In genomic region chr12:130916251-130916911, GRCh38 we compare ENCODE assay signal across 9 cellular contexts. TPM values are rescaled to one million over a fixed set of nuclear protein-coding genes. Genes with fewer than 3 reads are reported as not detected.
DNase-seq lines count a peak whose midpoint lies in the region; ATAC-seq lines count a peak whose summit lies in the region.
"Had no signal": no experiment of that assay in that cellular context is flagged by ENCODE, and none has a peak within 500 bp of the region (broad histone marks: within the 10 kb centered on the region; RNA-seq: fewer than 3 reads in every experiment).

No MANE protein-coding gene starts in this region.

- H3K27me3 ChIP-seq in right cardiac atrium (ENCODE audit: control insufficient read depth, insufficient read depth) = no peaks in the 10 kb centered on the region

- intact Hi-C loops in right cardiac atrium (cut with DNase I) = loop anchor here in 3 of 4 donors (5.0 to 10.0 kb wide), 2 partner anchors 216 to 218 kb away; no protein-coding TSS in a partner anchor

- 18% methylated on average over 36 of the region's 36 CpGs for WGBS in right cardiac atrium

- peak in 12 of 14 donors; percentile 5 to 60 (median 15) for DNase-seq in C1 segment of cervical spinal cord (lab: John Stamatoyannopoulos, UW)
- peak; percentile 85 for DNase-seq in NCI-H2107 (lab: John Stamatoyannopoulos, UW)
- peak in 44 of 56 donors; percentile 5 to 71 (median 28) for DNase-seq in amygdala (lab: John Stamatoyannopoulos, UW)
- DNase-seq in right cardiac atrium = peak; percentile 50 to 79 (median 75)
- peak; percentile 41 for DNase-seq in renal cortical epithelial cell (ENCODE audit: low read depth)

- ATAC-seq in GM19452 (IDR thresholded peaks at IDR 0.05; ENCODE audit: unreplicated experiment) = peak; percentile 58
- ATAC-seq in right cardiac atrium = peak; percentile 63 to 70
- ATAC-seq in HG02884 (IDR thresholded peaks at IDR 0.05; ENCODE audit: unreplicated experiment) = no peak
- ATAC-seq in GM21723 (IDR thresholded peaks at IDR 0.05; ENCODE audit: unreplicated experiment) = no peak

- H3K4me3 ChIP-seq in right cardiac atrium (ENCODE audit: low read length) = no peak overlapping the region

- peaks cover 2% of the 10 kb centered on the region for H3K4me1 ChIP-seq in right cardiac atrium (ENCODE audit: control insufficient read depth, insufficient read depth, low read length)

- no peaks in the 10 kb centered on the region for H3K9me3 ChIP-seq in right cardiac atrium (ENCODE audit: control insufficient read depth, low read length)

- H3K27ac ChIP-seq in right cardiac atrium (ENCODE audit: low read length) = no peak overlapping the region

RNA-seq across cellular contexts. Expression of gene ADGRD1, which starts 37.3 kb away (rescaled TPM):
- total RNA-seq in right cardiac atrium (100 to 1,000 TPM; 188 to 386 (median 239) TPM), renal cortical epithelial cell (0.05 TPM in 1 of 2 replicates, not detected in the other)
- 50.0 TPM for polyA plus RNA-seq in right cardiac atrium
- total RNA-seq: pulmonary artery endothelial cell had no signal

RNA-seq across cellular contexts. Expression of gene RAN, which starts 44.5 kb away (rescaled TPM):
- 100 to 1,000 TPM; 281 to 385 (median 302) TPM for total RNA-seq in right cardiac atrium
- polyA plus RNA-seq in right cardiac atrium = 195 TPM
- 765 and 967 TPM in 2 replicates for total RNA-seq in renal cortical epithelial cell

Comparison
In these comparisons a context has a peak if more than half of its experiments do, and no peak if none do; other contexts are left out.
1. DNase-seq: peak in every context shown above with its lines; median percentile 85 in NCI-H2107; 75 in right cardiac atrium; 41 in renal cortical epithelial cell; 28 in amygdala; 15 in C1 segment of cervical spinal cord.
2. ATAC-seq: peak in GM19452 (single experiment) and right cardiac atrium (2 of 2); none in HG02884 (single experiment) and GM21723 (single experiment).
3. RNA of gene ADGRD1, which starts 37.3 kb away (total RNA-seq): 188 to 386 TPM in right cardiac atrium; 0.05 TPM in renal cortical epithelial cell; every median in the first group is over 100 times any median in the second.